Comparison of ENCODE assay signal across 12 cellular contexts in the genomic region with DNA sequence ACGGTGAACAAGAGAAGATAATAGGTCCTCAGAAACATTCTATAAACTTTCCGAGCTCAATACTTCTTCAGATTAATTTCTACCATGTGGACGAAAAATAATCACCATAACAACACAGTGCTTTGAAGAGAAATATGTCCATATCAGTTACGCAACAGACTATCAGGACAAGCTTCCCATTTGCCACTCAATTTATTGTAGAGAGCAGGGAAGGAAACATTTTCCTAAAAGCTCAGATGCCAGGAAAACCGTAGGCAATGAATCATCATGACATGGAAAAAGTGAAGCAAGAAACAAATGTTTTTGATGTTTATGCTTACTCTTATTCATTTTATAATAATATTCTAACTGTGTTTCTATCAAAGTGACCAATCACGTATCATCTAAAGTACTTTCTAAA.
DNase-seq lines count a peak whose midpoint lies in the region; ATAC-seq and TF ChIP-seq lines count a peak whose summit lies in the region.
"Had no signal": no experiment of that assay in that cellular context is flagged by ENCODE, and none has a peak within 500 bp of the region (broad histone marks: within the 10 kb centered on the region; RNA-seq: fewer than 3 reads in every experiment).

No MANE protein-coding gene starts in this region.

- ATAC-seq in PC-3 (no peak), GM18867 (IDR thresholded peaks at IDR 0.05; ENCODE audit: unreplicated experiment) (no peak)
- ATAC-seq: esophagus mucosa had no signal

- no peak overlapping the region for H3K4me2 ChIP-seq in PC-3 (ENCODE audit: low read length)

- H3K9me2 ChIP-seq in PC-3 (replicated peaks; ENCODE audit: low read length), result no peaks in the 10 kb centered on the region

- H3K4me3 ChIP-seq in PC-3 (ENCODE audit: low read length) (no peak overlapping the region), ovary (no peak overlapping the region)

- H3K9me3 ChIP-seq in PC-3 (ENCODE audit: low read length) (no peaks in the 10 kb centered on the region), ovary (no peaks in the 10 kb centered on the region)

- DNase-seq in AG20443 (ENCODE audit: low spot score) (peak; percentile 31), PC-3 (peak; percentile 5), fibroblast of peridontal ligament (ENCODE audit: extremely low read depth) (peak; percentile 94), ovary (no peak), T-helper 1 cell (no peak), cerebellar cortex (ENCODE audit: low spot score) (no peak), ecto neural progenitor cell (ENCODE audit: low spot score) (no peak)
- DNase-seq: activated naive CD4-positive, alpha-beta T cell treated with anti-CD3 and anti-CD28 coated beads, Interleukin-2, amount 50 U/mL, for 16 hours; stimulated activated CD4-positive, alpha-beta T cell treated with anti-CD3 and anti-CD28 coated beads, Interleukin-2, amount 100 ng/mL, for 24 hours had no signal

- H4K20me1 ChIP-seq in PC-3 (ENCODE audit: low read length), result no peaks in the 10 kb centered on the region

- H3K4me1 ChIP-seq in PC-3 (ENCODE audit: insufficient read depth, low read length), result no peaks in the 10 kb centered on the region
- no peaks in the 10 kb centered on the region for H3K4me1 ChIP-seq in ovary (ENCODE audit: insufficient read depth)

- no peaks in the 10 kb centered on the region for H3K79me2 ChIP-seq in PC-3 (ENCODE audit: low read length)

- no peak overlapping the region for H3K9ac ChIP-seq in PC-3 (ENCODE audit: low read length)

- intact Hi-C loops in PC-3 (cut with micrococcal nuclease), result no loop called here
- intact Hi-C loops in ovary (cut with DNase I), result no loop called here

- H3F3A ChIP-seq in PC-3 (ENCODE audit: low read length, unreplicated experiment), result no peaks in the 10 kb centered on the region

- BruUV-seq in PC-3 (replicated peaks; lab: Mats Ljungman, UMichigan), result no TSS peak

- no peaks in the 10 kb centered on the region for H3K36me3 ChIP-seq in PC-3 (ENCODE audit: low read depth, low read length)
- no peaks in the 10 kb centered on the region for H3K36me3 ChIP-seq in ovary

- TF ChIP-seq EP300 in ovary (IDR thresholded peaks at IDR 0.05), result peak; percentile 51

- POLR2A ChIA-PET in PC-3 (lab: Charles Lee; ENCODE audit: unreplicated experiment), result no interaction called here

- H3K27ac ChIP-seq in PC-3 (ENCODE audit: low read length) (no peak overlapping the region), ovary (no peak overlapping the region)
- H3K27ac ChIP-seq: C4-2B had no signal

- TF ChIP-seq POLR2A in ovary (IDR thresholded peaks at IDR 0.05), result no peak

- no peak for TF ChIP-seq CTCF in PC-3 (conservative IDR thresholded peaks at IDR 0.05; ENCODE audit: low read depth, low read length)
- no peak for TF ChIP-seq CTCF in ovary (IDR thresholded peaks at IDR 0.05)

- CTCF ChIA-PET in PC-3 (lab: Charles Lee), result no interaction called here

- no peak overlapping the region for H2AFZ ChIP-seq in PC-3 (ENCODE audit: low read length)

- 32 to 34% (median 33%) methylated on average over 6 of the region's 6 CpGs for WGBS in ovary, 3 donors

- H3K27me3 ChIP-seq in PC-3 (ENCODE audit: low read length) (no peaks in the 10 kb centered on the region), ovary (no peaks in the 10 kb centered on the region)

Comparison
In these comparisons a context has a peak if more than half of its experiments do, and no peak if none do; other contexts are left out.
1. DNase-seq: peak in AG20443 (single experiment), PC-3 (single experiment) and fibroblast of peridontal ligament (single experiment); none in ovary (0 of 5), T-helper 1 cell (0 of 5), cerebellar cortex (single experiment) and ecto neural progenitor cell (single experiment).